8 cellular contexts compared by ENCODE assay signal in genomic region chr17:2040942-2041560, GRCh38. TPM values are rescaled to one million over a fixed set of nuclear protein-coding genes. Genes with fewer than 3 reads are reported as not detected.
DNase-seq lines count a peak whose midpoint lies in the region; ATAC-seq and TF ChIP-seq lines count a peak whose summit lies in the region.

No MANE protein-coding gene starts in this region.

- H3K4me1 ChIP-seq in DOHH2 (ENCODE audit: control insufficient read depth, low read length) (peaks cover 18% of the 10 kb centered on the region), PC-3 (ENCODE audit: insufficient read depth, low read length) (peaks cover 25% of the 10 kb centered on the region), rectal smooth muscle tissue (ENCODE audit: control insufficient read depth, insufficient read depth, low read length) (peaks cover 9% of the 10 kb centered on the region)

- peaks cover 18% of the 10 kb centered on the region for H3K79me2 ChIP-seq in DOHH2 (ENCODE audit: control insufficient read depth, low read length)
- peaks cover 15% of the 10 kb centered on the region for H3K79me2 ChIP-seq in PC-3 (ENCODE audit: low read length)

- H2AFZ ChIP-seq in PC-3 (ENCODE audit: low read length): peak overlapping the region; percentile 79; the same call in 1 of the 2 replicates

- TF ChIP-seq CTCF in DOHH2 (IDR thresholded peaks at IDR 0.05; ENCODE audit: low read depth, low read length, poor library complexity, severe bottlenecking) (no peak), PC-3 (conservative IDR thresholded peaks at IDR 0.05; ENCODE audit: low read depth, low read length) (no peak)

- H3K9me3 ChIP-seq in DOHH2 (ENCODE audit: control insufficient read depth, insufficient read depth, low read length) (no peaks in the 10 kb centered on the region), PC-3 (ENCODE audit: low read length) (no peaks in the 10 kb centered on the region)

- H3K9me2 ChIP-seq in DOHH2 (replicated peaks; ENCODE audit: control insufficient read depth, low read length): no peaks in the 10 kb centered on the region
- H3K9me2 ChIP-seq in PC-3 (replicated peaks; ENCODE audit: low read length): no peaks in the 10 kb centered on the region

- intact Hi-C loops in PC-3 (cut with micrococcal nuclease): no loop called here

- no peak for ATAC-seq in PC-3
- peak; percentile 4 for ATAC-seq in esophagus mucosa
- ATAC-seq in HG02763 (IDR thresholded peaks at IDR 0.05; ENCODE audit: unreplicated experiment): no peak

- POLR2A ChIA-PET in PC-3 (lab: Charles Lee; ENCODE audit: unreplicated experiment): no interaction called here

- no peak overlapping the region for H3K27ac ChIP-seq in DOHH2 (ENCODE audit: low read depth, low read length)
- no peak overlapping the region for H3K27ac ChIP-seq in PC-3 (ENCODE audit: low read length)
- peak overlapping the region; percentile 7 for H3K27ac ChIP-seq in rectal smooth muscle tissue (ENCODE audit: low read depth, low read length)

- CTCF ChIA-PET in PC-3 (lab: Charles Lee): interaction anchor here (0.6 kb wide), 1 partner anchor 15 kb away, joined by 4 read pairs; no protein-coding TSS in a partner anchor

- H4K20me1 ChIP-seq in DOHH2 (ENCODE audit: control insufficient read depth, insufficient read depth, low read depth, low read length) (peaks cover 3% of the 10 kb centered on the region; the same call in 1 of the 2 replicates), PC-3 (ENCODE audit: low read length) (no peaks in the 10 kb centered on the region)

- H3K4me2 ChIP-seq in DOHH2 (ENCODE audit: low read length): peak overlapping the region; percentile 90
- peak overlapping the region; percentile 99 for H3K4me2 ChIP-seq in PC-3 (ENCODE audit: low read length)

- H3K36me3 ChIP-seq in DOHH2 (ENCODE audit: control insufficient read depth, low read length) (peaks cover 36% of the 10 kb centered on the region), PC-3 (ENCODE audit: low read depth, low read length) (peaks cover 8% of the 10 kb centered on the region; the same call in 1 of the 2 replicates), rectal smooth muscle tissue (ENCODE audit: control insufficient read depth, insufficient read depth, low read length) (peaks cover 31% of the 10 kb centered on the region)

- H3F3A ChIP-seq in DOHH2 (ENCODE audit: control insufficient read depth, insufficient read depth): no peaks in the 10 kb centered on the region; the same call in 1 of the 2 replicates
- peaks cover 4% of the 10 kb centered on the region for H3F3A ChIP-seq in PC-3 (ENCODE audit: low read length, unreplicated experiment)

- DNase-seq in PC-3: no peak
- no peak for DNase-seq in HuH-7 (ENCODE audit: low spot score)
- no peak for DNase-seq in Ammon's horn (ENCODE audit: low spot score)
- no peak for DNase-seq in stimulated activated naive CD4-positive, alpha-beta T cell treated with Interleukin-2 at 50 U/mL for 16 hours (lab: John Stamatoyannopoulos, UW)

- H3K9ac ChIP-seq in PC-3 (ENCODE audit: low read length) (0 out of 2 replicates have a peak overlapping the region, but pooled peaks have one; percentile 92), rectal smooth muscle tissue (ENCODE audit: low read length) (no peak overlapping the region)

- H3K27me3 ChIP-seq in DOHH2 (ENCODE audit: control insufficient read depth, low read length): no peaks in the 10 kb centered on the region
- no peaks in the 10 kb centered on the region for H3K27me3 ChIP-seq in PC-3 (ENCODE audit: low read length)
- H3K27me3 ChIP-seq in rectal smooth muscle tissue (ENCODE audit: control insufficient read depth, insufficient read depth, low read length): no peaks in the 10 kb centered on the region

- H3K4me3 ChIP-seq in DOHH2 (ENCODE audit: low read length): peak overlapping the region; percentile 84
- H3K4me3 ChIP-seq in PC-3 (ENCODE audit: low read length): peak overlapping the region; percentile 90
- peak overlapping the region; percentile 66 for H3K4me3 ChIP-seq in rectal smooth muscle tissue (ENCODE audit: low read length)

- no TSS peak for BruUV-seq in PC-3 (replicated peaks; lab: Mats Ljungman, UMichigan)

RNA-seq across cellular contexts. Expression of gene OVCA2, which starts 0.8 kb away (rescaled TPM):
- 45.7 and 58.6 TPM in 2 replicates for total RNA-seq in PC-3 (2014; rRNA removed)
- 32.3 TPM for total RNA-seq in esophagus mucosa

RNA-seq across cellular contexts. Expression of gene DPH1, which starts 11.1 kb away (rescaled TPM):
- 47.9 and 57.4 TPM in 2 replicates for total RNA-seq in PC-3 (2014; rRNA removed)
- 29.1 TPM for total RNA-seq in esophagus mucosa

RNA-seq across cellular contexts. Expression of gene HIC1, which starts 13.9 kb away (rescaled TPM):
- total RNA-seq in PC-3 (2014; rRNA removed) (2.0 and 4.4 TPM in 2 replicates), esophagus mucosa (2.3 TPM)

RNA-seq across cellular contexts. Expression of gene RTN4RL1, which starts 15.9 kb away (rescaled TPM):
- total RNA-seq in PC-3 (2014; rRNA removed) (6.9 and 7.9 TPM in 2 replicates), esophagus mucosa (1.2 TPM)
